ENCODE assay signal across 8 cellular contexts in the genomic region with DNA sequence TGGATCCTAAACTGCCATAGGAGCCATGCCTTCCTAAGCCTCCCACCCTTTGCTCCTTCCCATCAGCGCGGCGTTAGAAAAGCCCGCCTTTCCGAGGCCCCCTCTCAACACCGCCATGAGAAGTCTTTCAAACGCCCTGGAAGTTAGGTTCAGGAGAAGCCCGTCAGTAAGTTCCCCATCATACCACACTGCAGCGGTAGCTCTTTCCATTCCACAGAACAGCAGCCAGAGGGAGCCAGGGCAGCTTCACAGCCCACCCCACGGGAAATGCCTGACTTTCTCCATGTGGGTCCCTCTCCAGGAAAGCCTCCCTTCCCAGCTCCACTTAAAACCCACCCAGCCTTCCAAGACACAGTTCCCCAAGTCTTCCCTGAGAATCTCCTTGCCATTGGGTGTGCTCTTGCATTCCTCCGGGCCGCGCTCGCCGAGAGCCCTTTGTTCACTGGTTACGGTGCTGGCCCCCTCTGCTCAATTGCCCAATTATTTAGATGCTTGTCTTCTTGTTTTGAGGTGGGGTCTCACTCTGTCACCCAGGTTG. TPM values are rescaled to one million over a fixed set of nuclear protein-coding genes. Genes with fewer than 3 reads are reported as not detected.
DNase-seq lines count a peak whose midpoint lies in the region; ATAC-seq and TF ChIP-seq lines count a peak whose summit lies in the region.

No MANE protein-coding gene starts in this region.

- H3K4me3 ChIP-seq in choroid plexus epithelial cell (ENCODE audit: low read depth, low read length) (no peak overlapping the region), mucosa of stomach (ENCODE audit: low read length) (no peak overlapping the region)

- no peaks in the 10 kb centered on the region for H3K36me3 ChIP-seq in mucosa of stomach (ENCODE audit: control insufficient read depth, insufficient read depth, low read length)

- ATAC-seq in GM21515 (IDR thresholded peaks at IDR 0.05; ENCODE audit: unreplicated experiment), result no peak

- peaks cover 2% of the 10 kb centered on the region for H3K36me3 Mint-ChIP-seq in IgD-negative memory B cell

- TF ChIP-seq CTCF in choroid plexus epithelial cell (conservative IDR thresholded peaks at IDR 0.05; ENCODE audit: low read depth, low read length), result peak; percentile 76

- no peaks in the 10 kb centered on the region for H3K9me3 Mint-ChIP-seq in IgD-negative memory B cell

- DNase-seq in AG20443 (ENCODE audit: low spot score) (peak; percentile 36), choroid plexus epithelial cell (ENCODE audit: low read depth) (peak; percentile 57), NCI-H2171 treated with DMSO at 0.1 percent for 48 hours (lab: John Stamatoyannopoulos, UW) (no peak), NCI-H446 treated with DMSO at 0.1 percent for 48 hours (lab: John Stamatoyannopoulos, UW) (no peak)
- DNase-seq in NK-92 treated with Interleukin-12 subunit alpha and Interleukin-12 subunit beta, amount 100 ng/mL, for 24 hours (lab: John Stamatoyannopoulos, UW), result no peak

- peaks cover 5% of the 10 kb centered on the region for H3K27me3 Mint-ChIP-seq in IgD-negative memory B cell

- no peaks in the 10 kb centered on the region for H3K9me3 ChIP-seq in mucosa of stomach (ENCODE audit: control insufficient read depth, low read length)

- no peaks in the 10 kb centered on the region for H3K27me3 ChIP-seq in mucosa of stomach (ENCODE audit: control insufficient read depth, insufficient read depth, low read length)

- H3K9ac ChIP-seq in mucosa of stomach (ENCODE audit: low read length), result peak overlapping the region; percentile 33

- peak overlapping the region in 2 of 3 donors; percentile 87 to 95 for H3K27ac Mint-ChIP-seq in IgD-negative memory B cell

- peak overlapping the region in 2 of 4 donors; percentile 28 to 86 for H3K4me3 Mint-ChIP-seq in IgD-negative memory B cell

- peaks cover 35% of the 10 kb centered on the region for H3K4me1 ChIP-seq in mucosa of stomach (ENCODE audit: control insufficient read depth, insufficient read depth, low read length)

- peaks cover 25 to 37% (median 33%) of the 10 kb centered on the region in 3 donors for H3K4me1 Mint-ChIP-seq in IgD-negative memory B cell

RNA-seq across cellular contexts. Expression of gene KIAA0513, which starts 28.7 kb away (rescaled TPM):
- polyA plus RNA-seq in IgD-negative memory B cell, result 1.1 TPM

RNA-seq across cellular contexts. Expression of gene ZDHHC7, which starts 44.9 kb away (rescaled TPM):
- 30.8 TPM for polyA plus RNA-seq in IgD-negative memory B cell

RNA-seq across cellular contexts. Expression of gene CIBAR2, which starts 56.0 kb away (rescaled TPM):
- polyA plus RNA-seq in IgD-negative memory B cell, result not detected

Comparison
In these comparisons a context has a peak if more than half of its experiments do, and no peak if none do; other contexts are left out.
1. DNase-seq: peak in AG20443 (single experiment) and choroid plexus epithelial cell (single experiment); none in NCI-H2171 treated with DMSO at 0.1 percent for 48 hours (single experiment), NK-92 treated with Interleukin-12 subunit alpha and Interleukin-12 subunit beta, amount 100 ng/mL, for 24 hours (single experiment) and NCI-H446 treated with DMSO at 0.1 percent for 48 hours (single experiment).